In the genomic region with DNA sequence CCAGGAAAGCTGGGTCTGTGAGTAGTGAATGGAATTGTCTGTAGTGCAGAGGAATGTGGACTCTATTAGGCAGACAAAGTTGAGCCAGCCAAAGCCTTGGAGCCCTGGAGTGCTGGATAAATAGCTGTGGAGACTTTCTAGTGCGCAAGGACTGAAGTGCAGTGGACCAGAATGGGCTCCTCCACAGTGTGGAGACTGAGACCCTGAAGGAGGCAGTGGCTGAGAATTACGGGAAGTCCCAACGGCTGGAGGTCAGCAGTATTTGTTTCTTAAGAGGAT, we compare ENCODE assay signal across 1 cellular context.
TF ChIP-seq lines count a peak whose summit lies in the region.

No MANE protein-coding gene starts in this region.

TF ChIP-seq in WTC11, 78 proteins besides CTCF, POLR2A, EP300 and RAD21 (continued from another document):
- TF ChIP-seq, protein P1, sequence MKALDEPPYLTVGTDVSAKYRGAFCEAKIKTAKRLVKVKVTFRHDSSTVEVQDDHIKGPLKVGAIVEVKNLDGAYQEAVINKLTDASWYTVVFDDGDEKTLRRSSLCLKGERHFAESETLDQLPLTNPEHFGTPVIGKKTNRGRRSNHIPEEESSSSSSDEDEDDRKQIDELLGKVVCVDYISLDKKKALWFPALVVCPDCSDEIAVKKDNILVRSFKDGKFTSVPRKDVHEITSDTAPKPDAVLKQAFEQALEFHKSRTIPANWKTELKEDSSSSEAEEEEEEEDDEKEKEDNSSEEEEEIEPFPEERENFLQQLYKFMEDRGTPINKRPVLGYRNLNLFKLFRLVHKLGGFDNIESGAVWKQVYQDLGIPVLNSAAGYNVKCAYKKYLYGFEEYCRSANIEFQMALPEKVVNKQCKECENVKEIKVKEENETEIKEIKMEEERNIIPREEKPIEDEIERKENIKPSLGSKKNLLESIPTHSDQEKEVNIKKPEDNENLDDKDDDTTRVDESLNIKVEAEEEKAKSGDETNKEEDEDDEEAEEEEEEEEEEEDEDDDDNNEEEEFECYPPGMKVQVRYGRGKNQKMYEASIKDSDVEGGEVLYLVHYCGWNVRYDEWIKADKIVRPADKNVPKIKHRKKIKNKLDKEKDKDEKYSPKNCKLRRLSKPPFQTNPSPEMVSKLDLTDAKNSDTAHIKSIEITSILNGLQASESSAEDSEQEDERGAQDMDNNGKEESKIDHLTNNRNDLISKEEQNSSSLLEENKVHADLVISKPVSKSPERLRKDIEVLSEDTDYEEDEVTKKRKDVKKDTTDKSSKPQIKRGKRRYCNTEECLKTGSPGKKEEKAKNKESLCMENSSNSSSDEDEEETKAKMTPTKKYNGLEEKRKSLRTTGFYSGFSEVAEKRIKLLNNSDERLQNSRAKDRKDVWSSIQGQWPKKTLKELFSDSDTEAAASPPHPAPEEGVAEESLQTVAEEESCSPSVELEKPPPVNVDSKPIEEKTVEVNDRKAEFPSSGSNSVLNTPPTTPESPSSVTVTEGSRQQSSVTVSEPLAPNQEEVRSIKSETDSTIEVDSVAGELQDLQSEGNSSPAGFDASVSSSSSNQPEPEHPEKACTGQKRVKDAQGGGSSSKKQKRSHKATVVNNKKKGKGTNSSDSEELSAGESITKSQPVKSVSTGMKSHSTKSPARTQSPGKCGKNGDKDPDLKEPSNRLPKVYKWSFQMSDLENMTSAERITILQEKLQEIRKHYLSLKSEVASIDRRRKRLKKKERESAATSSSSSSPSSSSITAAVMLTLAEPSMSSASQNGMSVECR (CRISPR knock-in tag; IDR thresholded peaks at IDR 0.05; ENCODE audit: borderline replicate concordance) = no peak
- no peak for TF ChIP-seq NFE2L1 (CRISPR knock-in tag; IDR thresholded peaks at IDR 0.05)
